ENCODE assay signal across 23 cellular contexts in genomic region chr6:156585859-156586258, GRCh38.
DNase-seq lines count a peak whose midpoint lies in the region; ATAC-seq and TF ChIP-seq lines count a peak whose summit lies in the region.
"Had no signal": no experiment of that assay in that cellular context is flagged by ENCODE, and none has a peak within 500 bp of the region (broad histone marks: within the 10 kb centered on the region; RNA-seq: fewer than 3 reads in every experiment).

No MANE protein-coding gene starts in this region.

- no peak for TF ChIP-seq CTCF in HEK293 (tag by site-specific recombination; IDR thresholded peaks at IDR 0.05)
- no peak for TF ChIP-seq CTCF in Calu3 (IDR thresholded peaks at IDR 0.05; ENCODE audit: unreplicated experiment)
- TF ChIP-seq CTCF in neural progenitor cell (IDR thresholded peaks at IDR 0.05), result no peak

- H3K27ac Mint-ChIP-seq in Calu3 (ENCODE audit: unreplicated experiment), result no peak overlapping the region
- no peak overlapping the region for H3K27ac Mint-ChIP-seq in stimulated activated naive CD8-positive, alpha-beta T cell treated with anti-CD3 and anti-CD28 coated beads, Interleukin-15, amount 100 ng/mL, for 72 hours
- no peak overlapping the region for H3K27ac Mint-ChIP-seq in neural progenitor cell
- H3K27ac Mint-ChIP-seq: activated naive CD8-positive, alpha-beta T cell treated with anti-CD3 and anti-CD28 coated beads for 36 hours; brain; CD8-positive, alpha-beta memory T cell; dendritic cell treated with granulocyte-macrophage colony-stimulating factor and Interleukin-4, amounts not matched to agents 40 ng/mL and 50 ng/mL, for 4 days; nephron; progenitor cell of endocrine pancreas had no signal

- H3K4me3 Mint-ChIP-seq in Calu3 (ENCODE audit: low read depth, unreplicated experiment) (no peak overlapping the region), neural progenitor cell (no peak overlapping the region)
- no peak overlapping the region for H3K4me3 Mint-ChIP-seq in stimulated activated naive CD8-positive, alpha-beta T cell treated with anti-CD3 and anti-CD28 coated beads, Interleukin-15, amount 100 ng/mL, for 72 hours
- H3K4me3 Mint-ChIP-seq: activated naive CD8-positive, alpha-beta T cell treated with anti-CD3 and anti-CD28 coated beads for 36 hours; brain; CD8-positive, alpha-beta memory T cell; dendritic cell treated with granulocyte-macrophage colony-stimulating factor and Interleukin-4, amounts not matched to agents 40 ng/mL and 50 ng/mL, for 4 days; nephron had no signal

- no peaks in the 10 kb centered on the region for H3K36me3 Mint-ChIP-seq in Calu3 (ENCODE audit: insufficient read depth, unreplicated experiment)
- H3K36me3 Mint-ChIP-seq in neural progenitor cell, result no peaks in the 10 kb centered on the region
- H3K36me3 Mint-ChIP-seq: activated naive CD8-positive, alpha-beta T cell treated with anti-CD3 and anti-CD28 coated beads for 36 hours; brain had no signal

- H3K4me2 ChIP-seq in neural progenitor cell, result no peak overlapping the region

- H3K4me3 ChIP-seq in HEK293 (ENCODE audit: low read depth, low read length), result no peak overlapping the region
- no peak overlapping the region for H3K4me3 ChIP-seq in neural progenitor cell
- H3K4me3 ChIP-seq: gastroesophageal sphincter, vagina had no signal

- no peaks in the 10 kb centered on the region for H3K79me2 ChIP-seq in neural progenitor cell (ENCODE audit: low read depth)

- POLR2A ChIA-PET in HEK293 (lab: Yijun Ruan, JAX), result no interaction called here

- no TSS peak for BruUV-seq in Calu3 (replicated peaks; lab: Mats Ljungman, UMichigan)

- H3K9me3 ChIP-seq in HEK293 (ENCODE audit: control insufficient read depth, insufficient read depth, low read depth, low read length) (no peaks in the 10 kb centered on the region), neural progenitor cell (ENCODE audit: low read depth) (no peaks in the 10 kb centered on the region)
- H3K9me3 ChIP-seq: gastroesophageal sphincter, vagina had no signal

- H3K27me3 Mint-ChIP-seq in Calu3 (ENCODE audit: unreplicated experiment) (no peaks in the 10 kb centered on the region), neural progenitor cell (ENCODE audit: insufficient read depth, low read depth) (no peaks in the 10 kb centered on the region)
- no peaks in the 10 kb centered on the region for H3K27me3 Mint-ChIP-seq in stimulated activated naive CD8-positive, alpha-beta T cell treated with anti-CD3 and anti-CD28 coated beads, Interleukin-15, amount 100 ng/mL, for 72 hours
- H3K27me3 Mint-ChIP-seq: activated naive CD8-positive, alpha-beta T cell treated with anti-CD3 and anti-CD28 coated beads for 36 hours; dendritic cell treated with granulocyte-macrophage colony-stimulating factor and Interleukin-4, amounts not matched to agents 40 ng/mL and 50 ng/mL, for 4 days; progenitor cell of endocrine pancreas had no signal

- no peak overlapping the region for H3K9ac ChIP-seq in neural progenitor cell

- ATAC-seq in stimulated activated naive CD8-positive, alpha-beta T cell treated with anti-CD3 and anti-CD28 coated beads, Interleukin-15, amount 100 ng/mL, for 72 hours, result no peak
- ATAC-seq: gastroesophageal sphincter, left cardiac atrium had no signal

- H3K27me3 ChIP-seq in neural progenitor cell, result no peaks in the 10 kb centered on the region
- H3K27me3 ChIP-seq: gastroesophageal sphincter, vagina had no signal

- H3K27ac ChIP-seq in HEK293 (ENCODE audit: extremely low read depth, low read depth, low read length), result no peak overlapping the region
- H3K27ac ChIP-seq in neural progenitor cell, result no peak overlapping the region
- H3K27ac ChIP-seq: gastroesophageal sphincter, vagina had no signal

- no peaks in the 10 kb centered on the region for H3K4me1 Mint-ChIP-seq in Calu3 (ENCODE audit: low read depth, unreplicated experiment)
- no peaks in the 10 kb centered on the region for H3K4me1 Mint-ChIP-seq in stimulated activated naive CD8-positive, alpha-beta T cell treated with anti-CD3 and anti-CD28 coated beads, Interleukin-15, amount 100 ng/mL, for 72 hours
- no peaks in the 10 kb centered on the region for H3K4me1 Mint-ChIP-seq in neural progenitor cell
- H3K4me1 Mint-ChIP-seq: activated naive CD8-positive, alpha-beta T cell treated with anti-CD3 and anti-CD28 coated beads for 36 hours; CD8-positive, alpha-beta memory T cell; nephron had no signal

- no peaks in the 10 kb centered on the region for H3F3A ChIP-seq in neural progenitor cell (ENCODE audit: low read depth)

- DNase-seq in COLO668 (lab: John Stamatoyannopoulos, UW; ENCODE audit: unreplicated experiment) (peak; percentile 44), NCI-H2029 treated with DMSO at 0.1 percent for 48 hours (lab: John Stamatoyannopoulos, UW) (peak; percentile 57), SHP77 (lab: John Stamatoyannopoulos, UW) (peak; percentile 19 to 35), NOMO-1 (lab: John Stamatoyannopoulos, UW; ENCODE audit: unreplicated experiment in 2 of 2) (no peak), Calu3 (no peak), neural progenitor cell (ENCODE audit: low spot score) (no peak)
- DNase-seq in stimulated activated naive CD8-positive, alpha-beta T cell treated with anti-CD3 and anti-CD28 coated beads, Interleukin-15, amount 100 ng/mL, for 72 hours, result no peak
- DNase-seq: activated CD4-positive, CD25-positive, alpha-beta regulatory T cell treated with anti-CD3 and anti-CD28 coated beads, Interleukin-2, amount 50 U/mL, for 72 hours; activated naive CD8-positive, alpha-beta T cell treated with anti-CD3 and anti-CD28 coated beads for 36 hours; CD8-positive, alpha-beta memory T cell; GDM1; left cardiac atrium; NCI-H446; OCI-M1; stimulated activated CD4-positive, alpha-beta T cell treated with anti-CD3 and anti-CD28 coated beads, Interleukin-4, amount 100 ng/mL, for 1 hour; T1000 had no signal

- intact Hi-C loops in Calu3 (cut with micrococcal nuclease; ENCODE audit: unreplicated experiment), result no loop called here

- H3K4me1 ChIP-seq in HEK293 (ENCODE audit: control insufficient read depth, insufficient read depth, low read length), result no peaks in the 10 kb centered on the region
- no peaks in the 10 kb centered on the region for H3K4me1 ChIP-seq in neural progenitor cell
- H3K4me1 ChIP-seq: gastroesophageal sphincter, vagina had no signal

- no peaks in the 10 kb centered on the region for H4K20me1 ChIP-seq in neural progenitor cell (ENCODE audit: low read depth)

- H2AFZ ChIP-seq in neural progenitor cell (replicated peaks), result no peak overlapping the region

- CTCF ChIA-PET in HEK293 (lab: Yijun Ruan, JAX) (interaction anchor here (0.7 kb wide), 1 partner anchor 69 kb away, joined by 4 read pairs; no protein-coding TSS in a partner anchor), Calu3 (lab: Charles Lee) (no interaction called here)

- H3K9me3 Mint-ChIP-seq in Calu3 (ENCODE audit: low read depth, unreplicated experiment), result no peaks in the 10 kb centered on the region
- peaks cover 0 to 1% of the 10 kb centered on the region in 2 donors for H3K9me3 Mint-ChIP-seq in stimulated activated naive CD8-positive, alpha-beta T cell treated with anti-CD3 and anti-CD28 coated beads, Interleukin-15, amount 100 ng/mL, for 72 hours
- peaks cover 2% of the 10 kb centered on the region for H3K9me3 Mint-ChIP-seq in neural progenitor cell
- H3K9me3 Mint-ChIP-seq: activated naive CD8-positive, alpha-beta T cell treated with anti-CD3 and anti-CD28 coated beads for 36 hours; dendritic cell treated with granulocyte-macrophage colony-stimulating factor and Interleukin-4, amounts not matched to agents 40 ng/mL and 50 ng/mL, for 4 days had no signal

- H3K36me3 ChIP-seq in HEK293 (ENCODE audit: control insufficient read depth in 2 of 2, insufficient read depth in 1 of 2, low read length in 2 of 2) (no peaks in the 10 kb centered on the region), neural progenitor cell (no peaks in the 10 kb centered on the region)
- H3K36me3 ChIP-seq: gastroesophageal sphincter, vagina had no signal

TF ChIP-seq in HEK293, 187 proteins besides CTCF, POLR2A, EP300 and RAD21 (continues in another document):
- TF ChIP-seq ZNF501 (tag by site-specific recombination; IDR thresholded peaks at IDR 0.05), result no peak
- TF ChIP-seq ZNF555 (tag by site-specific recombination; conservative IDR thresholded peaks at IDR 0.05), result no peak
- TF ChIP-seq ZBTB6 (tag by site-specific recombination; IDR thresholded peaks at IDR 0.05), result peak; percentile 88
- TF ChIP-seq ZNF169 (tag by site-specific recombination; IDR thresholded peaks at IDR 0.05), result no peak
- TF ChIP-seq YY1 (tag by site-specific recombination; IDR thresholded peaks at IDR 0.05), result no peak
- peak; percentile 69 for TF ChIP-seq ZNF350 (tag by site-specific recombination; IDR thresholded peaks at IDR 0.05)
- TF ChIP-seq HOXD13 (CRISPR knock-in tag; IDR thresholded peaks at IDR 0.05; ENCODE audit: borderline replicate concordance), result no peak
- TF ChIP-seq KLF10 (tag by site-specific recombination; IDR thresholded peaks at IDR 0.05), result peak; percentile 31; the same call in 1 of the 2 replicates
- peak; percentile 75 for TF ChIP-seq ZNF544 (tag by site-specific recombination; IDR thresholded peaks at IDR 0.05)
- 0 out of 2 replicates have a peak, but pooled peaks have one; percentile 52 for TF ChIP-seq ZNF184 (tag by site-specific recombination; IDR thresholded peaks at IDR 0.05)
- TF ChIP-seq ZNF585B (tag by site-specific recombination; IDR thresholded peaks at IDR 0.05), result no peak
- TF ChIP-seq ZNF16 (tag by site-specific recombination; IDR thresholded peaks at IDR 0.05; ENCODE audit: low read depth), result no peak
- TF ChIP-seq OSR2 (tag by site-specific recombination; IDR thresholded peaks at IDR 0.05), result peak; percentile 60; the same call in 1 of the 2 replicates
- no peak for TF ChIP-seq ZNF843 (tag by site-specific recombination; IDR thresholded peaks at IDR 0.05)
- TF ChIP-seq ZNF146 (tag by site-specific recombination; IDR thresholded peaks at IDR 0.05), result no peak
- TF ChIP-seq ZNF223 (tag by site-specific recombination; IDR thresholded peaks at IDR 0.05), result no peak
- TF ChIP-seq ZNF660 (tag by site-specific recombination; IDR thresholded peaks at IDR 0.05), result peak; percentile 55; the same call in 1 of the 2 replicates
- TF ChIP-seq ZNF133 (tag by site-specific recombination; IDR thresholded peaks at IDR 0.05), result no peak
- no peak for TF ChIP-seq ZNF248 (tag by site-specific recombination; IDR thresholded peaks at IDR 0.05)
- peak; percentile 76 for TF ChIP-seq SETDB1 (IDR thresholded peaks at IDR 0.05; ENCODE audit: insufficient read length, low read length)

Comparison
In these comparisons a context has a peak if more than half of its experiments do, and no peak if none do; other contexts are left out.
1. DNase-seq: peak in COLO668 (single experiment), NCI-H2029 treated with DMSO at 0.1 percent for 48 hours (single experiment) and SHP77 (2 of 2); none in NOMO-1 (0 of 2), Calu3 (single experiment), stimulated activated naive CD8-positive, alpha-beta T cell treated with anti-CD3 and anti-CD28 coated beads, Interleukin-15, amount 100 ng/mL, for 72 hours (0 of 2) and neural progenitor cell (single experiment).